ENCODE assay signal across 20 cellular contexts in genomic region chr16:89425523-89425922, GRCh38.
A peak's percentile ranks its signal among the peaks of the same experiment; 100 is the strongest.
DNase-seq lines count a peak whose midpoint lies in the region; ATAC-seq and TF ChIP-seq lines count a peak whose summit lies in the region.
"Had no signal": no experiment of that assay in that cellular context is flagged by ENCODE, and none has a peak within 500 bp of the region (broad histone marks: within the 10 kb centered on the region; RNA-seq: fewer than 3 reads in every experiment).

No MANE protein-coding gene starts in this region.

- H3K27me3 Mint-ChIP-seq in activated T-cell treated with anti-CD3 and anti-CD28 coated beads, Interleukin-2, amount 50 U/mL, for 72 hours (ENCODE audit: low read depth) = no peaks in the 10 kb centered on the region
- H3K27me3 Mint-ChIP-seq in activated T-helper 2 cell treated with anti-CD3 and anti-CD28 coated beads, Interferon-gamma antibody, Interleukin-2, Interleukin-4, amounts not matched to agents 10 μg/mL and 5 μg/mL and 100 μg/mL, durations not matched to agents 14 hours and 24 hours and 36 hours (ENCODE audit: low read depth) = no peaks in the 10 kb centered on the region
- H3K27me3 Mint-ChIP-seq in nephron progenitor cell (ENCODE audit: low read depth, poor library complexity) = no peaks in the 10 kb centered on the region

- peaks cover 59% of the 10 kb centered on the region for H3K4me1 Mint-ChIP-seq in activated T-cell treated with anti-CD3 and anti-CD28 coated beads, Interleukin-2, amount 50 U/mL, for 72 hours (ENCODE audit: low read depth)
- H3K4me1 Mint-ChIP-seq in activated T-helper 2 cell treated with anti-CD3 and anti-CD28 coated beads, Interferon-gamma antibody, Interleukin-2, Interleukin-4, amounts not matched to agents 10 μg/mL and 5 μg/mL and 100 μg/mL, durations not matched to agents 14 hours and 24 hours and 36 hours (ENCODE audit: low read depth) = peaks cover 50% of the 10 kb centered on the region
- peaks cover 53% of the 10 kb centered on the region for H3K4me1 Mint-ChIP-seq in nephron progenitor cell

- peak overlapping the region; percentile 33 for H3K27ac Mint-ChIP-seq in activated T-cell treated with anti-CD3 and anti-CD28 coated beads, Interleukin-2, amount 50 U/mL, for 72 hours
- H3K27ac Mint-ChIP-seq in activated T-helper 2 cell treated with anti-CD3 and anti-CD28 coated beads, Interferon-gamma antibody, Interleukin-2, Interleukin-4, amounts not matched to agents 10 μg/mL and 5 μg/mL and 100 μg/mL, durations not matched to agents 14 hours and 24 hours and 36 hours = peak overlapping the region; percentile 4
- peak overlapping the region; percentile 25 for H3K27ac Mint-ChIP-seq in nephron progenitor cell

- intact Hi-C loops in activated T-helper 2 cell treated with anti-CD3 and anti-CD28 coated beads, Interferon-gamma antibody, Interleukin-2, Interleukin-4, amounts not matched to agents 10 μg/mL and 5 μg/mL and 100 μg/mL, durations not matched to agents 14 hours and 24 hours and 36 hours (cut with micrococcal nuclease) = no loop called here

- H3K9me3 Mint-ChIP-seq in activated T-cell treated with anti-CD3 and anti-CD28 coated beads, Interleukin-2, amount 50 U/mL, for 72 hours = no peaks in the 10 kb centered on the region
- no peaks in the 10 kb centered on the region for H3K9me3 Mint-ChIP-seq in activated T-helper 2 cell treated with anti-CD3 and anti-CD28 coated beads, Interferon-gamma antibody, Interleukin-2, Interleukin-4, amounts not matched to agents 10 μg/mL and 5 μg/mL and 100 μg/mL, durations not matched to agents 14 hours and 24 hours and 36 hours
- H3K9me3 Mint-ChIP-seq in nephron progenitor cell = peaks cover 2% of the 10 kb centered on the region

- peak overlapping the region in 1 of 2 donors; percentile 35 for H3K4me3 Mint-ChIP-seq in activated T-cell treated with anti-CD3 and anti-CD28 coated beads, Interleukin-2, amount 50 U/mL, for 72 hours
- H3K4me3 Mint-ChIP-seq in activated T-helper 2 cell treated with anti-CD3 and anti-CD28 coated beads, Interferon-gamma antibody, Interleukin-2, Interleukin-4, amounts not matched to agents 10 μg/mL and 5 μg/mL and 100 μg/mL, durations not matched to agents 14 hours and 24 hours and 36 hours (ENCODE audit: low read depth) = no peak overlapping the region
- H3K4me3 Mint-ChIP-seq in nephron progenitor cell = no peak overlapping the region

- no peak for DNase-seq in activated T-cell treated with anti-CD3 and anti-CD28 coated beads, Interleukin-2, amount 50 U/mL, for 72 hours
- DNase-seq in activated T-cell treated with anti-CD3 and anti-CD28 coated beads, Interleukin-2, amount 50 U/mL, for 1 hour = no peak
- DNase-seq in GM12865 (ENCODE audit: low read depth) = no peak
- DNase-seq in activated T-helper 2 cell treated with anti-CD3 and anti-CD28 coated beads, Interferon-gamma antibody, Interleukin-2, Interleukin-4, amounts not matched to agents 10 μg/mL and 5 μg/mL and 100 μg/mL, durations not matched to agents 14 hours and 24 hours and 36 hours (ENCODE audit: low spot score) = no peak
- DNase-seq in nephron progenitor cell = no peak
- DNase-seq in NCI-H2029 treated with DMSO at 0.1 percent for 48 hours (lab: John Stamatoyannopoulos, UW) = no peak
- DNase-seq: activated CD4-positive, alpha-beta T cell treated with anti-CD3 and anti-CD28 coated beads for 4 hours; amygdala; Caco-2; cerebellar nuclear complex; EL; hypothalamus; kidney glomerular epithelial cell; NCI-H187 treated with DMSO at 0.1 percent for 48 hours; NCI-H524; nucleus accumbens; SHP77 treated with DMSO at 0.1 percent for 48 hours; T-helper 9 cell had no signal

- ATAC-seq in activated T-cell treated with anti-CD3 and anti-CD28 coated beads, Interleukin-2, amount 50 U/mL, for 72 hours (replicated peaks in 1 of 2) = no peak
- ATAC-seq in GM19455 (IDR thresholded peaks at IDR 0.05; ENCODE audit: unreplicated experiment) (no peak), HG02763 (IDR thresholded peaks at IDR 0.05; ENCODE audit: unreplicated experiment) (no peak)

- peak overlapping the region; percentile 33 for H3K4me3 ChIP-seq in GM12865 (ENCODE audit: low read depth, low read length)

- H3K36me3 Mint-ChIP-seq in activated T-cell treated with anti-CD3 and anti-CD28 coated beads, Interleukin-2, amount 50 U/mL, for 72 hours (ENCODE audit: insufficient read depth in 2 of 2) = peaks cover 7 to 11% of the 10 kb centered on the region in 2 donors
- H3K36me3 Mint-ChIP-seq in activated T-helper 2 cell treated with anti-CD3 and anti-CD28 coated beads, Interferon-gamma antibody, Interleukin-2, Interleukin-4, amounts not matched to agents 10 μg/mL and 5 μg/mL and 100 μg/mL, durations not matched to agents 14 hours and 24 hours and 36 hours (ENCODE audit: low read depth) = peaks cover 38% of the 10 kb centered on the region
- H3K36me3 Mint-ChIP-seq in nephron progenitor cell (ENCODE audit: low read depth) = peaks cover 35% of the 10 kb centered on the region

- no peak for TF ChIP-seq CTCF in GM12865 (IDR thresholded peaks at IDR 0.05; ENCODE audit: insufficient read depth, low read depth, low read length, missing control alignments)
- no peak for TF ChIP-seq CTCF in nephron progenitor cell (IDR thresholded peaks at IDR 0.05)
